1 cellular context compared by ENCODE assay signal in the genomic region with DNA sequence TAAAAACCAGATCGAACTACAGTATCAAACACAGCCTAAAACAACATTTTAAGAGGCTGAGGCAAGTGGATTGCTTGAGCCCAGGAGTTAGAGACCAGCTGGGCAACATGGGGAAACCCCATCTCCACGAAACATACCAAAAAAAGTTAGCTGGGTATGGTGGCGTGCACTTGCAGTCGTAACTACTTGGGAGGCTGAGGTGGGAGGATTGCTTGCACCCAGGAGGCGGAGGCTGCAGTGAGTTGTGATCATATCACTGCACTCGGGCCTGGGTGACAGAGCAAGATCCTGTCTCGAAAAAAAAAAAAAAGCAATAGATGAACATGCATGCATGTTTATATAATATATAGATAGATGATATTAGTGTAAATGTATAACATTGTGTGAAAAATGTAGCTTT.
A peak's percentile ranks its signal among the peaks of the same experiment; 100 is the strongest.
TF ChIP-seq lines count a peak whose summit lies in the region.

No MANE protein-coding gene starts in this region.

TF ChIP-seq in HepG2, 621 proteins besides CTCF, POLR2A, EP300 and RAD21:
- TF ChIP-seq ZNF770 (CRISPR knock-in tag; IDR thresholded peaks at IDR 0.05), result peak; percentile 46; the same call in 1 of the 2 replicates
- no peak for TF ChIP-seq CEBPB (IDR thresholded peaks at IDR 0.05; ENCODE audit: borderline replicate concordance, low read depth, low read length)
